Comparison of ENCODE assay signal across 1 cellular context in genomic region chr1:19336543-19336942, GRCh38.
TF ChIP-seq lines count a peak whose summit lies in the region.

No MANE protein-coding gene starts in this region.

TF ChIP-seq in HEK293T, 16 proteins besides CTCF, POLR2A, EP300 and RAD21 (continued from another document):
- no peak for TF ChIP-seq ZNF384 (IDR thresholded peaks at IDR 0.05)
